In the genomic region with DNA sequence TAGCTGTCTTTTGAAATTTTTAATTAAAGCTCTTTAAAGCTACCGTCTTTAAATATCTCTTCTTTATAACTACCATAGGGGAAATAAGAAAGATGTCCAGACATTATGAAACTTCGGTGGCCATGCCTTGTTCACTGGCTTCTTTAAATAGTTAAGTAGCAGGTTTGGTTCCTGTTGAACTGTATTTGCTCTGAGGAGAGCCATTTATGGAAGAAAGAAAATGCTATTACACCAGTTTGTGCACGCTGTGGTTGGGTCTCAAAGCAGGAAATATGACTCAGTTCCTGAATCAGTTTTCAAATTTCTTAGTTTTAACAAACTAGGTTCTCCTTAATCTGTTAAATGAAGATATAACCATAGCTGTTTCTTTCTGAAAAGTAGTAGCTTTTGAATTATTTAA, we compare ENCODE assay signal across 8 cellular contexts. TPM values are rescaled to one million over a fixed set of nuclear protein-coding genes. Genes with fewer than 3 reads are reported as not detected.
DNase-seq lines count a peak whose midpoint lies in the region; ATAC-seq and FAIRE-seq lines count a peak whose summit lies in the region.

No MANE protein-coding gene starts in this region.

- peaks cover 10 to 15% of the 10 kb centered on the region in 2 donors for H3K4me1 ChIP-seq in small intestine (ENCODE audit: control insufficient read depth in 2 of 2, insufficient read depth in 1 of 2, low read depth in 1 of 2, low read length in 1 of 2)

- H3K4me3 ChIP-seq in small intestine (ENCODE audit: low read depth in 1 of 2, low read length in 2 of 2): no peak overlapping the region

- H3K27ac ChIP-seq in small intestine (ENCODE audit: low read depth in 1 of 2, low read length in 1 of 2): peak overlapping the region; percentile 38 to 59

- no peaks in the 10 kb centered on the region for H3K27me3 ChIP-seq in small intestine (ENCODE audit: control insufficient read depth in 2 of 2, insufficient read depth in 2 of 2, low read length in 2 of 2)

- H3K36me3 ChIP-seq in small intestine (ENCODE audit: control insufficient read depth in 2 of 2, insufficient read depth in 2 of 2, low read length in 2 of 2): peaks cover 10 to 24% of the 10 kb centered on the region in 2 donors

- WGBS in small intestine, 3 donors: 25 to 40% (median 31%) methylated on average over 3 of the region's 3 CpGs

- DNase-seq in ELR (ENCODE audit: low read depth) (peak; percentile 85), HS-27A (ENCODE audit: low read depth) (peak; percentile 41), foreskin melanocyte (peak; percentile 69), small intestine (peak; percentile 44), NCI-H2171 (lab: John Stamatoyannopoulos, UW) (no peak)
- DNase-seq in activated CD4-positive, alpha-beta T cell treated with anti-CD3 and anti-CD28 coated beads for 4 hours: peak; percentile 29 to 44
- no peak for DNase-seq in effector CD8-positive, alpha-beta T cell (lab: John Stamatoyannopoulos, UW)

- no peak for FAIRE-seq in small intestine (lab: Jason Lieb, UNC)

- ATAC-seq in GM21390 (IDR thresholded peaks at IDR 0.05; ENCODE audit: unreplicated experiment): peak; percentile 85

- no peaks in the 10 kb centered on the region for H3K9me3 ChIP-seq in small intestine (ENCODE audit: control insufficient read depth, low read depth)

RNA-seq across cellular contexts. Expression of a gene that starts 12.2 kb away (rescaled TPM):
- polyA plus RNA-seq in small intestine: 100 to 1,000 TPM; 251 to 300 (median 288) TPM

RNA-seq across cellular contexts. Expression of a gene that starts 31.6 kb away (rescaled TPM):
- polyA plus RNA-seq in small intestine: 1 to 10 TPM; 1.3 to 3.9 (median 1.4) TPM

RNA-seq across cellular contexts. Expression of a gene that starts 40.7 kb away (rescaled TPM):
- 100 to 1,000 TPM; 101 to 134 (median 118) TPM for polyA plus RNA-seq in small intestine

RNA-seq across cellular contexts. Expression of a gene that starts 41.1 kb away (rescaled TPM):
- 100 to 1,000 TPM in 1 of 3 donors, 10 to 100 TPM in 2; 88.4 to 137 (median 91.6) TPM for polyA plus RNA-seq in small intestine

Comparison
In these comparisons a context has a peak if more than half of its experiments do, and no peak if none do; other contexts are left out.
1. DNase-seq: peak in ELR (single experiment), HS-27A (single experiment), activated CD4-positive, alpha-beta T cell treated with anti-CD3 and anti-CD28 coated beads for 4 hours (2 of 2), foreskin melanocyte (single experiment) and small intestine (single experiment); none in effector CD8-positive, alpha-beta T cell (single experiment) and NCI-H2171 (single experiment).